ENCODE assay signal across 1 cellular context in genomic region chr5:32132757-32133156, GRCh38.
TF ChIP-seq lines count a peak whose summit lies in the region.

No MANE protein-coding gene starts in this region.

TF ChIP-seq in K562, 482 proteins besides CTCF, POLR2A, EP300 and RAD21:
- TF ChIP-seq SMARCB1 (IDR thresholded peaks at IDR 0.05; ENCODE audit: insufficient read length, low read depth) (no peak), TFE3 (CRISPR knock-in tag; IDR thresholded peaks at IDR 0.05) (no peak), BDP1 (IDR thresholded peaks at IDR 0.05; ENCODE audit: insufficient read depth, insufficient read length) (no peak), CBX3 (IDR thresholded peaks at IDR 0.05; ENCODE audit: borderline replicate concordance in 1 of 2, low read length in 2 of 2) (no peak), USF2 (CRISPR knock-in tag; IDR thresholded peaks at IDR 0.05) (no peak), ZNF764 (CRISPR knock-in tag; IDR thresholded peaks at IDR 0.05; ENCODE audit: low read depth) (no peak), DDX20 (tag; IDR thresholded peaks at IDR 0.05; ENCODE audit: low read depth) (no peak), CBFA2T3 (IDR thresholded peaks at IDR 0.05) (no peak), ZNF408 (CRISPR knock-in tag; IDR thresholded peaks at IDR 0.05; ENCODE audit: low read depth) (no peak), ZNF551 (CRISPR knock-in tag; IDR thresholded peaks at IDR 0.05) (no peak), HMG20A (CRISPR knock-in tag; conservative IDR thresholded peaks at IDR 0.05) (no peak), ZNF830 (CRISPR knock-in tag; IDR thresholded peaks at IDR 0.05) (no peak)
- TF ChIP-seq, protein P1, sequence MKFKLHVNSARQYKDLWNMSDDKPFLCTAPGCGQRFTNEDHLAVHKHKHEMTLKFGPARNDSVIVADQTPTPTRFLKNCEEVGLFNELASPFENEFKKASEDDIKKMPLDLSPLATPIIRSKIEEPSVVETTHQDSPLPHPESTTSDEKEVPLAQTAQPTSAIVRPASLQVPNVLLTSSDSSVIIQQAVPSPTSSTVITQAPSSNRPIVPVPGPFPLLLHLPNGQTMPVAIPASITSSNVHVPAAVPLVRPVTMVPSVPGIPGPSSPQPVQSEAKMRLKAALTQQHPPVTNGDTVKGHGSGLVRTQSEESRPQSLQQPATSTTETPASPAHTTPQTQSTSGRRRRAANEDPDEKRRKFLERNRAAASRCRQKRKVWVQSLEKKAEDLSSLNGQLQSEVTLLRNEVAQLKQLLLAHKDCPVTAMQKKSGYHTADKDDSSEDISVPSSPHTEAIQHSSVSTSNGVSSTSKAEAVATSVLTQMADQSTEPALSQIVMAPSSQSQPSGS (CRISPR knock-in tag; IDR thresholded peaks at IDR 0.05): no peak
- TF ChIP-seq, protein P2, sequence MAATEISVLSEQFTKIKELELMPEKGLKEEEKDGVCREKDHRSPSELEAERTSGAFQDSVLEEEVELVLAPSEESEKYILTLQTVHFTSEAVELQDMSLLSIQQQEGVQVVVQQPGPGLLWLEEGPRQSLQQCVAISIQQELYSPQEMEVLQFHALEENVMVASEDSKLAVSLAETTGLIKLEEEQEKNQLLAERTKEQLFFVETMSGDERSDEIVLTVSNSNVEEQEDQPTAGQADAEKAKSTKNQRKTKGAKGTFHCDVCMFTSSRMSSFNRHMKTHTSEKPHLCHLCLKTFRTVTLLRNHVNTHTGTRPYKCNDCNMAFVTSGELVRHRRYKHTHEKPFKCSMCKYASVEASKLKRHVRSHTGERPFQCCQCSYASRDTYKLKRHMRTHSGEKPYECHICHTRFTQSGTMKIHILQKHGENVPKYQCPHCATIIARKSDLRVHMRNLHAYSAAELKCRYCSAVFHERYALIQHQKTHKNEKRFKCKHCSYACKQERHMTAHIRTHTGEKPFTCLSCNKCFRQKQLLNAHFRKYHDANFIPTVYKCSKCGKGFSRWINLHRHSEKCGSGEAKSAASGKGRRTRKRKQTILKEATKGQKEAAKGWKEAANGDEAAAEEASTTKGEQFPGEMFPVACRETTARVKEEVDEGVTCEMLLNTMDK (IDR thresholded peaks at IDR 0.05; ENCODE audit: borderline replicate concordance, insufficient read depth, low read depth, low read length, poor library complexity, severe bottlenecking): no peak
